Comparison of ENCODE assay signal across 8 cellular contexts in genomic region chr7:47581442-47581820, GRCh38. TPM values are rescaled to one million over a fixed set of nuclear protein-coding genes. Genes with fewer than 3 reads are reported as not detected.
DNase-seq lines count a peak whose midpoint lies in the region; ATAC-seq and TF ChIP-seq lines count a peak whose summit lies in the region.

No MANE protein-coding gene starts in this region.

- peaks cover 31% of the 10 kb centered on the region for H3K36me3 Mint-ChIP-seq in HFFc6 (ENCODE audit: low read depth)
- no peaks in the 10 kb centered on the region for H3K36me3 Mint-ChIP-seq in activated naive CD8-positive, alpha-beta T cell treated with anti-CD3 and anti-CD28 coated beads for 36 hours

- peak overlapping the region; percentile 94 for H3K27ac Mint-ChIP-seq in HFFc6
- H3K27ac Mint-ChIP-seq in activated naive CD8-positive, alpha-beta T cell treated with anti-CD3 and anti-CD28 coated beads for 36 hours = no peak overlapping the region

- H3K4me3 ChIP-seq in iPS-18a (ENCODE audit: low read length) = peak overlapping the region; percentile 67
- H3K4me3 ChIP-seq in skeletal muscle tissue (ENCODE audit: low read length in 3 of 3) = peak overlapping the region; percentile 72 to 83 (median 80)

- H3K9ac ChIP-seq in iPS-18a (ENCODE audit: low read length) = peak overlapping the region; percentile 73
- peak overlapping the region; percentile 65 to 84 (median 79) for H3K9ac ChIP-seq in skeletal muscle tissue (ENCODE audit: low read depth in 1 of 3, low read length in 3 of 3)

- H3K4me1 Mint-ChIP-seq in HFFc6 (ENCODE audit: low read depth) = peaks cover 72% of the 10 kb centered on the region
- peaks cover 8% of the 10 kb centered on the region for H3K4me1 Mint-ChIP-seq in activated naive CD8-positive, alpha-beta T cell treated with anti-CD3 and anti-CD28 coated beads for 36 hours

- peaks cover 17% of the 10 kb centered on the region for H3K27me3 ChIP-seq in iPS-18a (ENCODE audit: control insufficient read depth, insufficient read depth, low read length)
- H3K27me3 ChIP-seq in skeletal muscle tissue (ENCODE audit: control insufficient read depth in 3 of 3, insufficient read depth in 3 of 3, low read length in 3 of 3) = no peaks in the 10 kb centered on the region

- no peak for TF ChIP-seq CTCF in HFFc6 (IDR thresholded peaks at IDR 0.05)

- H3K9me3 ChIP-seq in iPS-18a (ENCODE audit: control insufficient read depth, low read depth, low read length) = no peaks in the 10 kb centered on the region
- peaks cover 0 to 4% (median 0%) of the 10 kb centered on the region in 3 donors for H3K9me3 ChIP-seq in skeletal muscle tissue (ENCODE audit: control insufficient read depth in 3 of 3, low read length in 3 of 3)

- H3K4me1 ChIP-seq in iPS-18a (ENCODE audit: control insufficient read depth, low read depth, low read length) (peaks cover 17% of the 10 kb centered on the region), skeletal muscle tissue (ENCODE audit: control insufficient read depth in 3 of 3, insufficient read depth in 3 of 3, low read length in 3 of 3) (peaks cover 37 to 54% (median 51%) of the 10 kb centered on the region in 3 donors)

- H3K4me3 Mint-ChIP-seq in HFFc6 = peak overlapping the region; percentile 97
- peak overlapping the region; percentile 25 for H3K4me3 Mint-ChIP-seq in activated naive CD8-positive, alpha-beta T cell treated with anti-CD3 and anti-CD28 coated beads for 36 hours

- no peaks in the 10 kb centered on the region for H3K9me3 Mint-ChIP-seq in HFFc6
- peaks cover 3% of the 10 kb centered on the region for H3K9me3 Mint-ChIP-seq in activated naive CD8-positive, alpha-beta T cell treated with anti-CD3 and anti-CD28 coated beads for 36 hours

- H3K27me3 Mint-ChIP-seq in HFFc6 (ENCODE audit: insufficient read depth) = no peaks in the 10 kb centered on the region; the same call in 1 of the 2 replicates
- H3K27me3 Mint-ChIP-seq in activated naive CD8-positive, alpha-beta T cell treated with anti-CD3 and anti-CD28 coated beads for 36 hours = peaks cover 46% of the 10 kb centered on the region

- DNase-seq in HFFc6 = no peak
- no peak for DNase-seq in activated naive CD8-positive, alpha-beta T cell treated with anti-CD3 and anti-CD28 coated beads for 36 hours
- no peak for DNase-seq in SIG-M5 treated with dmso at 0.1 percent for 504 hours (lab: John Stamatoyannopoulos, UW; ENCODE audit: unreplicated experiment)
- DNase-seq in activated CD4-positive, alpha-beta T cell treated with anti-CD3 and anti-CD28 coated beads, Interleukin-2, amount 50 U/mL, for 1 hour = no peak

- H3K36me3 ChIP-seq in iPS-18a (ENCODE audit: control insufficient read depth, low read depth, low read length) (no peaks in the 10 kb centered on the region), skeletal muscle tissue (ENCODE audit: control insufficient read depth in 3 of 3, insufficient read depth in 3 of 3, low read length in 3 of 3) (no peaks in the 10 kb centered on the region)

- no peak for ATAC-seq in GM18870 (IDR thresholded peaks at IDR 0.05; ENCODE audit: unreplicated experiment)
- no peak for ATAC-seq in HG03175 (IDR thresholded peaks at IDR 0.05; ENCODE audit: unreplicated experiment)

- H3K27ac ChIP-seq in iPS-18a (ENCODE audit: low read length) = no peak overlapping the region
- peak overlapping the region; percentile 60 for H3K27ac ChIP-seq in skeletal muscle tissue (ENCODE audit: low read depth, low read length)

RNA-seq across cellular contexts. Expression of gene TNS3, which starts 0.5 kb away (rescaled TPM):
- total RNA-seq in HFFc6 (2021; fragmentation: NEBNext Ultra II Directional; extraction: Animal tissue kit (Norgen Biotek cat#: 25700)) = 10 to 100 TPM; 50.8 to 77.0 (median 67.8) TPM
- under 1 TPM; 0.12 to 0.52 TPM for total RNA-seq in activated naive CD8-positive, alpha-beta T cell treated with anti-CD3 and anti-CD28 coated beads for 36 hours
- 33.4 TPM for total RNA-seq in skeletal muscle tissue

Comparison
In these comparisons a context has a peak if more than half of its experiments do, and no peak if none do; other contexts are left out.
1. RNA of gene TNS3, which starts 0.5 kb away (total RNA-seq): 50.8 to 77.0 TPM in HFFc6 and 33.4 TPM in skeletal muscle tissue (single experiment); 0.12 to 0.52 TPM in activated naive CD8-positive, alpha-beta T cell treated with anti-CD3 and anti-CD28 coated beads for 36 hours; every median in the first group is over 10 times any median in the second.